8 cellular contexts compared by ENCODE assay signal in genomic region chr9:120439147-120439546, GRCh38.
DNase-seq lines count a peak whose midpoint lies in the region; ATAC-seq and TF ChIP-seq lines count a peak whose summit lies in the region.

No MANE protein-coding gene starts in this region.

- H3K9me3 ChIP-seq in Caco-2 (no peaks in the 10 kb centered on the region), fibroblast of lung (ENCODE audit: control insufficient read depth, insufficient read depth, low read depth, low read length) (no peaks in the 10 kb centered on the region), testis (no peaks in the 10 kb centered on the region)

- intact Hi-C loops in Caco-2 (cut with micrococcal nuclease; ENCODE audit: unreplicated experiment) (no loop called here), testis (cut with DNase I; ENCODE audit: low total_unique reads) (no loop called here)

- no peaks in the 10 kb centered on the region for H3K4me1 Mint-ChIP-seq in Caco-2 (ENCODE audit: low read depth, unreplicated experiment)

- no peak overlapping the region for H3K4me2 ChIP-seq in fibroblast of lung (ENCODE audit: extremely low read depth, insufficient read depth, low read length)

- TF ChIP-seq CTCF in Caco-2 (IDR thresholded peaks at IDR 0.05; ENCODE audit: insufficient read depth in 1 of 2, low read depth in 1 of 2, low read length in 1 of 2, severe bottlenecking in 1 of 2, unreplicated experiment in 1 of 2) (peak; percentile 63 to 66), fibroblast of lung (conservative IDR thresholded peaks at IDR 0.05 in 1 of 2, IDR thresholded peaks at IDR 0.05 in 1 of 2; ENCODE audit: low read depth in 1 of 2, low read length in 2 of 2) (peak; percentile 28 to 72), testis (IDR thresholded peaks at IDR 0.05) (peak in 2 of 3 experiments; percentile 5 to 46)

- H3K27me3 ChIP-seq in Caco-2 (replicated peaks; ENCODE audit: control insufficient read depth, insufficient read depth, low read length) (no peaks in the 10 kb centered on the region), H7 (ENCODE audit: control insufficient read depth, insufficient read depth, low read length) (no peaks in the 10 kb centered on the region), fibroblast of lung (ENCODE audit: control insufficient read depth, insufficient read depth, low read length) (no peaks in the 10 kb centered on the region), testis (no peaks in the 10 kb centered on the region)

- DNase-seq in Caco-2 (peak; percentile 37 to 43), H7 (peak; percentile 39), OCI-M1 (lab: John Stamatoyannopoulos, UW) (peak; percentile 22), fibroblast of lung (ENCODE audit: low read depth in 2 of 2) (peak in 1 of 2 donors; percentile 37), testis (no peak)

- H3K36me3 Mint-ChIP-seq in Caco-2 (ENCODE audit: insufficient read depth, unreplicated experiment), result peaks cover 54% of the 10 kb centered on the region

- BruUV-seq in Caco-2 (replicated peaks; lab: Mats Ljungman, UMichigan), result no TSS peak

- H3K27ac Mint-ChIP-seq in Caco-2 (ENCODE audit: unreplicated experiment), result no peak overlapping the region

- H3K27ac ChIP-seq in fibroblast of lung (ENCODE audit: insufficient read depth, low read length) (no peak overlapping the region), testis (no peak overlapping the region)

- H3K4me3 Mint-ChIP-seq in Caco-2 (ENCODE audit: unreplicated experiment), result no peak overlapping the region

- no peak overlapping the region for H2AFZ ChIP-seq in fibroblast of lung (ENCODE audit: low read length)

- POLR2A ChIA-PET in Caco-2 (lab: Charles Lee), result no interaction called here

- H3K4me1 ChIP-seq in Caco-2 (no peaks in the 10 kb centered on the region), fibroblast of lung (ENCODE audit: control insufficient read depth, extremely low read depth, insufficient read depth, low read length) (peaks cover 22% of the 10 kb centered on the region), testis (peaks cover 14% of the 10 kb centered on the region)

- 88 to 90% methylated on average over 7 of the region's 7 CpGs for WGBS in testis, 2 donors

- no peak overlapping the region for H3K9ac ChIP-seq in fibroblast of lung (ENCODE audit: insufficient read depth, low read length)

- H3K27me3 Mint-ChIP-seq in Caco-2 (ENCODE audit: insufficient read depth, unreplicated experiment), result no peaks in the 10 kb centered on the region

- H3K36me3 ChIP-seq in Caco-2 (ENCODE audit: control insufficient read depth, insufficient read depth, low read length), result 0 out of 2 replicates have a peak, but pooled peaks cover 2% of the 10 kb centered on the region
- H3K36me3 ChIP-seq in H7 (replicated peaks; ENCODE audit: control insufficient read depth, insufficient read depth, low read length), result peaks cover 26% of the 10 kb centered on the region
- H3K36me3 ChIP-seq in fibroblast of lung (ENCODE audit: control insufficient read depth, insufficient read depth, low read length), result peaks cover 1% of the 10 kb centered on the region
- H3K36me3 ChIP-seq in testis (ENCODE audit: low read depth, missing control alignments), result no peaks in the 10 kb centered on the region

- no peak for TF ChIP-seq POLR2A in testis (IDR thresholded peaks at IDR 0.05)

- no peaks in the 10 kb centered on the region for H3K79me2 ChIP-seq in fibroblast of lung (ENCODE audit: control insufficient read depth, insufficient read depth, low read length)

- ATAC-seq in GM18511 (IDR thresholded peaks at IDR 0.05; ENCODE audit: unreplicated experiment) (no peak), HG03457 (IDR thresholded peaks at IDR 0.05; ENCODE audit: unreplicated experiment) (no peak), GM21786 (IDR thresholded peaks at IDR 0.05; ENCODE audit: unreplicated experiment) (no peak)

- CTCF ChIA-PET in Caco-2 (lab: Charles Lee), result interaction anchor here (1.0 kb wide), 1 partner anchor 92 kb away, joined by 3 read pairs; no protein-coding TSS in a partner anchor

- no peaks in the 10 kb centered on the region for H4K20me1 ChIP-seq in fibroblast of lung (ENCODE audit: control insufficient read depth, extremely low read depth, insufficient read depth, low read length)

- H3K4me3 ChIP-seq in Caco-2 (ENCODE audit: low read depth, low read length), result no peak overlapping the region
- no peak overlapping the region for H3K4me3 ChIP-seq in H7 (ENCODE audit: insufficient read depth, low read depth, low read length)
- H3K4me3 ChIP-seq in fibroblast of lung (replicated peaks in 1 of 4; ENCODE audit: control extremely low read depth in 1 of 4, insufficient read depth in 1 of 4, low read depth in 3 of 4, low read length in 4 of 4), result no peak overlapping the region
- H3K4me3 ChIP-seq in testis, result no peak overlapping the region

- no peaks in the 10 kb centered on the region for H3K9me3 Mint-ChIP-seq in Caco-2 (ENCODE audit: unreplicated experiment)
